Comparison of ENCODE assay signal across 13 cellular contexts in the genomic region with DNA sequence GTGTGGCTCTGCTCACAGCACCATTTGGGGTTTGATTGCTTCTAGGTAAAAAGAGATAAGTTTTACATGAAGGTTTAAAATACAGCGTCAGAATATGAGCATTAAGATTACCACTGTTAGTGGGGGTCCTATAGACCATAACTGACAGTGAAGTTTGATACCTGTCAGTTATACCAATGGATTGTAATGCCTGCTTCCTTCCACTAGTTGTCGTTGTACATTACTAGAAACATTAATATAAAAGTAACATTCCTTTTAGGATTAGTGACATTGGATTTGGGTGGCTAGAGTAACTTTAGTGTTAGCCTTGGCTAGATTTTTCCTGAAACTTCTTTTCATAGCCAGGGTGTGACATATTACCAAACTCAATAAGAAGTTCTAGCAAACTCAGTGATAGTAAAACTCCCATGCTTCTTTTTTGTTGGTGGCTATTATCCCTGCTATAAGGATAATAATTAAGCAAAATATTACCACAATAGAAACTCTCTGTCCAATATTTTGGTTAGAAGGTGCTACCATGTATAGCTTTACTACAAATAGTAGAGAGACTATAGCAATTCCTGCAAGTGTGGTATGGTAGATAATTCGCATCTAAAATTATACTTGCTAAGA. TPM values are rescaled to one million over a fixed set of nuclear protein-coding genes. Genes with fewer than 3 reads are reported as not detected.
DNase-seq lines count a peak whose midpoint lies in the region; ATAC-seq and TF ChIP-seq lines count a peak whose summit lies in the region.
"Had no signal": no experiment of that assay in that cellular context is flagged by ENCODE, and none has a peak within 500 bp of the region (broad histone marks: within the 10 kb centered on the region; RNA-seq: fewer than 3 reads in every experiment).

No MANE protein-coding gene starts in this region.

- TF ChIP-seq CTCF in activated CD8-positive, alpha-beta T cell treated with anti-CD3 and anti-CD28 coated beads for 36 hours (IDR thresholded peaks at IDR 0.05): peak; percentile 43
- TF ChIP-seq CTCF in coronary artery (IDR thresholded peaks at IDR 0.05) (peak; percentile 21), tibial nerve (IDR thresholded peaks at IDR 0.05) (peak in 3 of 5 experiments; percentile 13 to 31 (median 16))

- H3K9me3 Mint-ChIP-seq in activated CD8-positive, alpha-beta T cell treated with anti-CD3 and anti-CD28 coated beads for 36 hours: no peaks in the 10 kb centered on the region
- H3K9me3 Mint-ChIP-seq in activated CD8-positive, alpha-beta T cell treated with anti-CD3 and anti-CD28 coated beads, Interleukin-2, amount 10 ng/mL, durations not matched to agents 7 days and 5 days (ENCODE audit: insufficient read depth): no peaks in the 10 kb centered on the region

- ATAC-seq in activated CD8-positive, alpha-beta T cell treated with anti-CD3 and anti-CD28 coated beads for 36 hours: no peak
- no peak for ATAC-seq in activated CD8-positive, alpha-beta T cell treated with anti-CD3 and anti-CD28 coated beads, Interleukin-2, amount 10 ng/mL, durations not matched to agents 7 days and 5 days
- no peak for ATAC-seq in HG03039 (IDR thresholded peaks at IDR 0.05; ENCODE audit: unreplicated experiment)
- ATAC-seq: esophagus mucosa had no signal

- POLR2A ChIA-PET in activated CD8-positive, alpha-beta T cell treated with anti-CD3 and anti-CD28 coated beads for 36 hours (lab: Charles Lee): no interaction called here
- POLR2A ChIA-PET in activated CD8-positive, alpha-beta T cell treated with anti-CD3 and anti-CD28 coated beads, Interleukin-2, amount 10 ng/mL, durations not matched to agents 7 days and 5 days (lab: Charles Lee): no interaction called here

- H3K4me1 Mint-ChIP-seq in activated CD8-positive, alpha-beta T cell treated with anti-CD3 and anti-CD28 coated beads for 36 hours (ENCODE audit: low read depth): no peaks in the 10 kb centered on the region
- peaks cover 2% of the 10 kb centered on the region for H3K4me1 Mint-ChIP-seq in activated CD8-positive, alpha-beta T cell treated with anti-CD3 and anti-CD28 coated beads, Interleukin-2, amount 10 ng/mL, durations not matched to agents 7 days and 5 days (ENCODE audit: low read depth)

- H3K27me3 ChIP-seq in tibial nerve: no peaks in the 10 kb centered on the region
- H3K27me3 ChIP-seq: BLaER1 had no signal

- intact Hi-C loops in activated CD8-positive, alpha-beta T cell treated with anti-CD3 and anti-CD28 coated beads for 36 hours (cut with micrococcal nuclease): no loop called here

- no peaks in the 10 kb centered on the region for H3K27me3 Mint-ChIP-seq in activated CD8-positive, alpha-beta T cell treated with anti-CD3 and anti-CD28 coated beads for 36 hours
- H3K27me3 Mint-ChIP-seq in activated CD8-positive, alpha-beta T cell treated with anti-CD3 and anti-CD28 coated beads, Interleukin-2, amount 10 ng/mL, durations not matched to agents 7 days and 5 days (ENCODE audit: low read depth): no peaks in the 10 kb centered on the region

- peaks cover 0 to 2% (median 0%) of the 10 kb centered on the region in 4 donors for H3K9me3 ChIP-seq in tibial nerve

- no peak overlapping the region for H3K4me3 Mint-ChIP-seq in activated CD8-positive, alpha-beta T cell treated with anti-CD3 and anti-CD28 coated beads for 36 hours
- no peak overlapping the region for H3K4me3 Mint-ChIP-seq in activated CD8-positive, alpha-beta T cell treated with anti-CD3 and anti-CD28 coated beads, Interleukin-2, amount 10 ng/mL, durations not matched to agents 7 days and 5 days

- H3K4me1 ChIP-seq in tibial nerve: no peaks in the 10 kb centered on the region
- H3K4me1 ChIP-seq: BLaER1 had no signal

- H3K36me3 Mint-ChIP-seq in activated CD8-positive, alpha-beta T cell treated with anti-CD3 and anti-CD28 coated beads for 36 hours (ENCODE audit: low read depth): no peaks in the 10 kb centered on the region
- H3K36me3 Mint-ChIP-seq in activated CD8-positive, alpha-beta T cell treated with anti-CD3 and anti-CD28 coated beads, Interleukin-2, amount 10 ng/mL, durations not matched to agents 7 days and 5 days (ENCODE audit: low read depth): no peaks in the 10 kb centered on the region

- H3K36me3 ChIP-seq in tibial nerve: no peaks in the 10 kb centered on the region
- H3K36me3 ChIP-seq: BLaER1 had no signal

- H3K27ac ChIP-seq in coronary artery (no peak overlapping the region), tibial nerve (no peak overlapping the region)
- H3K27ac ChIP-seq: BLaER1 had no signal

- CTCF ChIA-PET in activated CD8-positive, alpha-beta T cell treated with anti-CD3 and anti-CD28 coated beads for 36 hours (lab: Charles Lee): interaction anchor here (1.1 to 1.3 kb wide), 2 partner anchors 19 to 25 kb away, joined by 5 read pairs; no protein-coding TSS in a partner anchor
- CTCF ChIA-PET in activated CD8-positive, alpha-beta T cell treated with anti-CD3 and anti-CD28 coated beads, Interleukin-2, amount 10 ng/mL, durations not matched to agents 7 days and 5 days (lab: Charles Lee): interaction anchor here (2.4 kb wide), 1 partner anchor 19 kb away, joined by 8 read pairs; no protein-coding TSS in a partner anchor

- H3K27ac Mint-ChIP-seq in activated CD8-positive, alpha-beta T cell treated with anti-CD3 and anti-CD28 coated beads for 36 hours: no peak overlapping the region
- H3K27ac Mint-ChIP-seq in activated CD8-positive, alpha-beta T cell treated with anti-CD3 and anti-CD28 coated beads, Interleukin-2, amount 10 ng/mL, durations not matched to agents 7 days and 5 days: no peak overlapping the region

- H3K4me3 ChIP-seq in coronary artery (no peak overlapping the region), tibial nerve (no peak overlapping the region)
- H3K4me3 ChIP-seq: BLaER1 had no signal

- no peak for TF ChIP-seq POLR2A in tibial nerve (IDR thresholded peaks at IDR 0.05)

- DNase-seq in activated CD8-positive, alpha-beta T cell treated with anti-CD3 and anti-CD28 coated beads for 36 hours: no peak
- no peak for DNase-seq in activated CD8-positive, alpha-beta T cell treated with anti-CD3 and anti-CD28 coated beads, Interleukin-2, amount 10 ng/mL, durations not matched to agents 7 days and 5 days
- peak; percentile 18 for DNase-seq in LoVo (ENCODE audit: low spot score)
- no peak for DNase-seq in coronary artery (ENCODE audit: low spot score)
- DNase-seq in tibial nerve (ENCODE audit: low spot score in 2 of 2): no peak
- no peak for DNase-seq in NCI-H446 (lab: John Stamatoyannopoulos, UW)
- no peak for DNase-seq in activated naive CD4-positive, alpha-beta T cell (lab: John Stamatoyannopoulos, UW)
- DNase-seq: activated effector memory CD4-positive, alpha-beta T cell treated with anti-CD3 and anti-CD28 coated beads, Interleukin-2, amount 50 U/mL, for 16 hours; NCI-H2081 treated with DMSO at 0.1 percent for 48 hours; T-helper 2 cell had no signal

- no peak for TF ChIP-seq EP300 in tibial nerve (IDR thresholded peaks at IDR 0.05)

- WGBS in tibial nerve, 2 donors: 63 to 77% methylated on average over 2 to 3 of the region's 3 CpGs

RNA-seq across cellular contexts. Expression of gene FAM181B, which starts 57.1 kb away (rescaled TPM):
- not detected for total RNA-seq in activated CD8-positive, alpha-beta T cell treated with anti-CD3 and anti-CD28 coated beads for 36 hours
- not detected for total RNA-seq in activated CD8-positive, alpha-beta T cell treated with anti-CD3 and anti-CD28 coated beads, Interleukin-2, amount 10 ng/mL, durations not matched to agents 7 days and 5 days
- 1 to 10 TPM; 1.5 to 3.6 (median 2.4) TPM for total RNA-seq in tibial nerve
